8 cellular contexts compared by ENCODE assay signal in genomic region chr15:96333194-96334016, GRCh38. TPM values are rescaled to one million over a fixed set of nuclear protein-coding genes. Genes with fewer than 3 reads are reported as not detected.
A peak's percentile ranks its signal among the peaks of the same experiment; 100 is the strongest.
DNase-seq lines count a peak whose midpoint lies in the region; ATAC-seq and TF ChIP-seq lines count a peak whose summit lies in the region.

No MANE protein-coding gene starts in this region.

- POLR2A ChIA-PET in CD4-positive, alpha-beta T cell (lab: Charles Lee), result no interaction called here

- peaks cover 89% of the 10 kb centered on the region for H3K27me3 ChIP-seq in CD4-positive, alpha-beta T cell (ENCODE audit: control insufficient read depth, insufficient read depth, low read length)
- H3K27me3 ChIP-seq in kidney epithelial cell (ENCODE audit: control insufficient read depth, insufficient read depth, low read length) (no peaks in the 10 kb centered on the region), subcutaneous abdominal adipose tissue (ENCODE audit: control insufficient read depth in 5 of 5, insufficient read depth in 4 of 5, low read length in 5 of 5) (peaks cover 0 to 4% (median 0%) of the 10 kb centered on the region in 5 donors)

- TF ChIP-seq CTCF in CD4-positive, alpha-beta T cell (IDR thresholded peaks at IDR 0.05), result no peak
- TF ChIP-seq CTCF in brain (conservative IDR thresholded peaks at IDR 0.05), result no peak
- TF ChIP-seq CTCF in kidney epithelial cell (IDR thresholded peaks at IDR 0.05; ENCODE audit: insufficient read depth, low read length, poor library complexity, severe bottlenecking), result no peak

- H3K9me3 ChIP-seq in CD4-positive, alpha-beta T cell (ENCODE audit: control insufficient read depth, low read length), result peaks cover 11% of the 10 kb centered on the region
- no peaks in the 10 kb centered on the region for H3K9me3 ChIP-seq in subcutaneous abdominal adipose tissue (ENCODE audit: control insufficient read depth in 5 of 5, low read length in 5 of 5)

- H3K4me3 ChIP-seq in kidney epithelial cell (ENCODE audit: low read depth, low read length) (peak overlapping the region; percentile 69), subcutaneous abdominal adipose tissue (ENCODE audit: low read depth in 1 of 5, low read length in 5 of 5) (peak overlapping the region; percentile 69 to 96 (median 92))

- H3K27ac Mint-ChIP-seq in CD4-positive, alpha-beta T cell, result no peak overlapping the region
- H3K27ac Mint-ChIP-seq in brain, result peak overlapping the region; percentile 93 to 100 (median 98)

- H3K4me1 Mint-ChIP-seq in CD4-positive, alpha-beta T cell (ENCODE audit: low read depth), result peaks cover 22% of the 10 kb centered on the region
- H3K4me1 Mint-ChIP-seq in brain, result peaks cover 45% of the 10 kb centered on the region

- no peak overlapping the region for H3K27ac ChIP-seq in CD4-positive, alpha-beta T cell (ENCODE audit: low read depth, low read length)
- peak overlapping the region; percentile 90 for H3K27ac ChIP-seq in subcutaneous abdominal adipose tissue (ENCODE audit: low read depth, low read length)

- H3K9me3 Mint-ChIP-seq in CD4-positive, alpha-beta T cell, result peaks cover 4% of the 10 kb centered on the region
- H3K9me3 Mint-ChIP-seq in brain, result peaks cover 0 to 12% (median 0%) of the 10 kb centered on the region in 5 experiments

- DNase-seq in CD4-positive, alpha-beta T cell, result no peak
- DNase-seq in HuH-7 (ENCODE audit: low spot score) (peak; percentile 34), kidney epithelial cell (ENCODE audit: low read depth) (no peak)

- CTCF ChIA-PET in CD4-positive, alpha-beta T cell (lab: Charles Lee), result no interaction called here

- H3K36me3 Mint-ChIP-seq in CD4-positive, alpha-beta T cell (ENCODE audit: low read depth), result no peaks in the 10 kb centered on the region
- peaks cover 65% of the 10 kb centered on the region for H3K36me3 Mint-ChIP-seq in brain

- no peak for ATAC-seq in CD4-positive, alpha-beta T cell (ENCODE audit: poor library complexity)
- ATAC-seq in GM21723 (IDR thresholded peaks at IDR 0.05; ENCODE audit: unreplicated experiment) (no peak), GM21786 (IDR thresholded peaks at IDR 0.05; ENCODE audit: unreplicated experiment) (no peak), GM18907 (IDR thresholded peaks at IDR 0.05; ENCODE audit: unreplicated experiment) (no peak)

- peak overlapping the region; percentile 38 to 81 (median 72) for H3K9ac ChIP-seq in subcutaneous abdominal adipose tissue (ENCODE audit: low read length in 5 of 5)

- H3K4me1 ChIP-seq in subcutaneous abdominal adipose tissue (ENCODE audit: control insufficient read depth in 5 of 5, insufficient read depth in 5 of 5, low read length in 5 of 5), result peaks cover 10 to 56% (median 47%) of the 10 kb centered on the region in 5 donors

- intact Hi-C loops in CD4-positive, alpha-beta T cell (cut with DNase I, micrococcal nuclease), result no loop called here

- H3K36me3 ChIP-seq in kidney epithelial cell (ENCODE audit: control insufficient read depth, insufficient read depth, low read length) (peaks cover 13% of the 10 kb centered on the region), subcutaneous abdominal adipose tissue (ENCODE audit: control insufficient read depth in 5 of 5, insufficient read depth in 5 of 5, low read length in 5 of 5) (peaks cover 0 to 21% (median 7%) of the 10 kb centered on the region in 5 donors)

- peaks cover 78% of the 10 kb centered on the region for H3K27me3 Mint-ChIP-seq in CD4-positive, alpha-beta T cell
- peaks cover 62% of the 10 kb centered on the region for H3K27me3 Mint-ChIP-seq in brain

- peak overlapping the region; percentile 34 for H3K4me3 Mint-ChIP-seq in CD4-positive, alpha-beta T cell
- peak overlapping the region; percentile 90 to 97 (median 94) for H3K4me3 Mint-ChIP-seq in brain

RNA-seq across cellular contexts. Expression of gene NR2F2, which starts 2.9 kb away (rescaled TPM):
- total RNA-seq in CD4-positive, alpha-beta T cell, result not detected
- polyA plus RNA-seq in brain (ENCODE audit: insufficient read depth, low read depth, low replicate concordance), result 60.4 TPM
- total RNA-seq in kidney epithelial cell, result 19.1 and 22.9 TPM in 2 replicates

Comparison
In these comparisons a context has a peak if more than half of its experiments do, and no peak if none do; other contexts are left out.
1. RNA of gene NR2F2, which starts 2.9 kb away (total RNA-seq): 19.1 to 22.9 TPM in kidney epithelial cell; not detected in CD4-positive, alpha-beta T cell; every median in the first group is over 10 times any median in the second.